In the genomic region with DNA sequence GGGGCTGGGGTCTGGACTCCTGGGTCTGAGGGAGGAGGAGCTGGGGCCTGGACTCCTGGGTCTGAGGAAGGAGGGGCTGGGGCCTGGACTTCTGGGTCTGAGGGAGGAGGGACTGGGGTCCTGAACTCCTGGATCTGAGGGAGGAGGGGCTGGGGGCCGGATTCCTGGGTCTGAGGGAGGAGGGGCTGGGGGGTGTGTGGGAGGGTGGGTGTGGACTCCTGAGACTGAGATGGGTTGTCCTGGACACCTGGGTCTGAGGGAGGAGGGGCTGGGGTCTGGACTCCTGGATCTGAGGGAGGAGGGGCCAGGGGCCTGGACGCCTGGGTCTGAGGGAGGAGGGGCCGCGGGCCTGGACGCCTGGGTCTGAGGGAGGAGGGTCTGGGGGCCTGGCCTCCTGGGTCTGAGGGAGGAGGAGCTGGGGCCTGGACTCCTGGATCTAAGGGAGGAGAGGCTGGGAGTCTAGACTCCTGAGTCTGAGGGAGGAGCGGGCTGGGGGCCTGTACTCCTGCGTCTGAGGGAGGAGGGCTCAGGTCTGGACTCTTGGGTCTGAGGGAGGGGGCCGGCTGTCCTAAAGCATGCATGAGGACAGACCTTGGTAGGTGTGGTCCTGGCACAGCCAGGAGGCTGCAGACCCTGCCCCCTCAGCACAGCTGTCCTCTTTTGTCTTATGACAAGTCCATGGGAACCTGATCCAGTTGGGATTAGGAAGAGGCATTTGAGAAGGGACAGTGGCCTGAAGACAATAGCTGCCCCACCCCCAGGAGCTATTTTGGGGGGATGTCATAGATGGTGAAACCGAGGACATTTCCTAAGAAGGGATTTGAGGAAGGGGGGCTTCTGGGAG, we compare ENCODE assay signal across 14 cellular contexts.
A peak's percentile ranks its signal among the peaks of the same experiment; 100 is the strongest.
DNase-seq lines count a peak whose midpoint lies in the region; ATAC-seq and TF ChIP-seq lines count a peak whose summit lies in the region.
"Had no signal": no experiment of that assay in that cellular context is flagged by ENCODE, and none has a peak within 500 bp of the region (broad histone marks: within the 10 kb centered on the region; RNA-seq: fewer than 3 reads in every experiment).

No MANE protein-coding gene starts in this region.

- H3K4me1 ChIP-seq in iPS-20b (ENCODE audit: insufficient read depth, low read length) = peaks cover 12% of the 10 kb centered on the region

- H3K9ac ChIP-seq in iPS-20b (ENCODE audit: low read depth, low read length) = no peak overlapping the region; the same call in 1 of the 2 replicates

- peaks cover 5% of the 10 kb centered on the region; the same call in 1 of the 2 replicates for H3K36me3 ChIP-seq in iPS-20b (ENCODE audit: insufficient read depth, low read depth, low read length)

- H3K9me3 ChIP-seq in iPS-20b (ENCODE audit: insufficient read depth, low read depth, low read length) = no peaks in the 10 kb centered on the region

- TF ChIP-seq CTCF in 22Rv1 (IDR thresholded peaks at IDR 0.05) = no peak

- peak overlapping the region; percentile 68; the same call in 1 of the 2 replicates for H3K4me3 ChIP-seq in iPS-20b (ENCODE audit: low read length)

- DNase-seq in ELF-1 (ENCODE audit: low read depth, low spot score) (peak; percentile 75), NCI-H82 (lab: John Stamatoyannopoulos, UW) (peak; percentile 92), C1 segment of cervical spinal cord (lab: John Stamatoyannopoulos, UW) (no peak), ecto neural progenitor cell (ENCODE audit: low spot score) (no peak)
- DNase-seq: activated CD8-positive, alpha-beta T cell treated with anti-CD3 and anti-CD28 coated beads, Interleukin-2, amount 10 ng/mL, durations not matched to agents 7 days and 5 days; activated naive CD8-positive, alpha-beta T cell treated with anti-CD3 and anti-CD28 coated beads for 36 hours; AML-193; head of caudate nucleus; kidney; NCI-H1092; NCI-H446 treated with DMSO at 0.1 percent for 48 hours had no signal

- ATAC-seq in HG03039 (IDR thresholded peaks at IDR 0.05; ENCODE audit: unreplicated experiment) = no peak

- H3K27ac ChIP-seq in 22Rv1 (peak overlapping the region; percentile 70; the same call in 1 of the 2 replicates), iPS-20b (ENCODE audit: low read length) (no peak overlapping the region)

- peaks cover 10% of the 10 kb centered on the region; the same call in 1 of the 2 replicates for H3K27me3 ChIP-seq in iPS-20b (ENCODE audit: insufficient read depth, low read length)

Comparison
In these comparisons a context has a peak if more than half of its experiments do, and no peak if none do; other contexts are left out.
1. DNase-seq: peak in ELF-1 (single experiment) and NCI-H82 (single experiment); none in C1 segment of cervical spinal cord (0 of 14) and ecto neural progenitor cell (single experiment).